ENCODE assay signal across 13 cellular contexts in the genomic region with DNA sequence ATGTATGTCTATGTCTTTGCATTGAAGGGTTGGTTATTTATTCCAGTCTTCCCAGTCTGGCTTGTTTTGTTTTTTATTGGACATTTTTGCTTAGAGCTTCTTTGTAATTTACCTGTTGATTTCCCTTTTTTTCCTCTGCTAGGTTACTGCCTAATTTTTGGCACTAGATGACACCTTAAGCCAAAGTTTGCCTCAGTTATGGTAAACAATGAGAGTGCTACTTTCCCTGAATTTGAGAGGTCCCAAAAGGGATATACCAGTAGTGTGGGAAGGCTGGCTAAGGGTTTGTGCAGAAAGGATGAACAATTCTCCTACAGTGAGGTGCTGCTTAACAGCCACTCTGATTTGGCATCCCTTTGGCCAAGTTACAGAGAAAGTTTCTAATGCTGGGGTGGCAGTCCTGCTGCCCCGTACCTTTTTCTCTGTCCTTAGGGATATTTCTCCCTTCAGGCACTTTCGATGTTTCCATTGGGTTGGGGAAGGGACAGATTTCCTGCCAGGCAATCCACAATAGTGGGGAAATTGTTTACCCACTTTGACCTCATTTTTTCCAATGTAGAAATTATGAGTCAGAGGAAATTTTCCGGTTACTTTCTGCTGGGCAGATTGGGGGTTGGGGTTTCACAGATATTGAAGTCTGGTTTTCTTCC.
A peak's percentile ranks its signal among the peaks of the same experiment; 100 is the strongest.
DNase-seq lines count a peak whose midpoint lies in the region; ATAC-seq and TF ChIP-seq lines count a peak whose summit lies in the region.
"Had no signal": no experiment of that assay in that cellular context is flagged by ENCODE, and none has a peak within 500 bp of the region (broad histone marks: within the 10 kb centered on the region; RNA-seq: fewer than 3 reads in every experiment).

No MANE protein-coding gene starts in this region.

- intact Hi-C loops in Calu3 (cut with micrococcal nuclease; ENCODE audit: unreplicated experiment) = loop anchor here (1.0 kb wide), 2 partner anchors 50 to 132 kb away; no protein-coding TSS in a partner anchor

- no peaks in the 10 kb centered on the region for H3K36me3 ChIP-seq in CD8-positive, alpha-beta memory T cell (ENCODE audit: insufficient read depth, low read length)

- DNase-seq in Calu3 (peak; percentile 48), RWPE1 (ENCODE audit: low spot score) (peak; percentile 49), fibroblast of gingiva (ENCODE audit: low read depth) (peak; percentile 81), osteocyte (ENCODE audit: extremely low spot score, unreplicated experiment) (no peak), immature natural killer cell (no peak), C1 segment of cervical spinal cord (lab: John Stamatoyannopoulos, UW) (no peak)
- no peak for DNase-seq in CD8-positive, alpha-beta memory T cell
- DNase-seq: activated CD8-positive, alpha-beta memory T cell treated with anti-CD3 and anti-CD28 coated beads, Interleukin-2, amount 50 U/mL, for 48 hours; hypothalamus; naive B cell; NCI-H1436; T-helper 9 cell had no signal

- H3K36me3 Mint-ChIP-seq in Calu3 (ENCODE audit: insufficient read depth, unreplicated experiment) = peaks cover 23% of the 10 kb centered on the region
- H3K36me3 Mint-ChIP-seq in osteocyte (ENCODE audit: unreplicated experiment) = peaks cover 5% of the 10 kb centered on the region
- no peaks in the 10 kb centered on the region for H3K36me3 Mint-ChIP-seq in immature natural killer cell
- H3K36me3 Mint-ChIP-seq in CD8-positive, alpha-beta memory T cell = no peaks in the 10 kb centered on the region
- H3K36me3 Mint-ChIP-seq: naive B cell had no signal

- H3K9me3 Mint-ChIP-seq in Calu3 (ENCODE audit: low read depth, unreplicated experiment) (no peaks in the 10 kb centered on the region), osteocyte (ENCODE audit: unreplicated experiment) (peaks cover 21% of the 10 kb centered on the region), immature natural killer cell (peaks cover 0 to 42% (median 7%) of the 10 kb centered on the region in 6 donors)
- H3K9me3 Mint-ChIP-seq in CD8-positive, alpha-beta memory T cell = peaks cover 2 to 21% (median 10%) of the 10 kb centered on the region in 5 donors

- TSS peak; percentile 79 for BruUV-seq in Calu3 (replicated peaks; lab: Mats Ljungman, UMichigan)

- no peaks in the 10 kb centered on the region for H3K4me1 ChIP-seq in CD8-positive, alpha-beta memory T cell (ENCODE audit: insufficient read depth, low read length)

- peak overlapping the region; percentile 97 for H3K27ac Mint-ChIP-seq in Calu3 (ENCODE audit: unreplicated experiment)
- H3K27ac Mint-ChIP-seq in osteocyte (ENCODE audit: unreplicated experiment) = peak overlapping the region; percentile 94
- H3K27ac Mint-ChIP-seq in immature natural killer cell = no peak overlapping the region
- no peak overlapping the region for H3K27ac Mint-ChIP-seq in CD8-positive, alpha-beta memory T cell
- H3K27ac Mint-ChIP-seq: naive B cell had no signal

- H3K27me3 Mint-ChIP-seq in Calu3 (ENCODE audit: unreplicated experiment) (no peaks in the 10 kb centered on the region), osteocyte (ENCODE audit: unreplicated experiment) (no peaks in the 10 kb centered on the region), immature natural killer cell (ENCODE audit: low read depth in 3 of 3) (no peaks in the 10 kb centered on the region)
- H3K27me3 Mint-ChIP-seq in CD8-positive, alpha-beta memory T cell = peaks cover 0 to 1% of the 10 kb centered on the region in 2 donors
- H3K27me3 Mint-ChIP-seq: naive B cell had no signal

- H3K4me3 Mint-ChIP-seq in Calu3 (ENCODE audit: low read depth, unreplicated experiment) (peak overlapping the region; percentile 36), osteocyte (ENCODE audit: unreplicated experiment) (peak overlapping the region; percentile 43), immature natural killer cell (no peak overlapping the region)
- no peak overlapping the region for H3K4me3 Mint-ChIP-seq in CD8-positive, alpha-beta memory T cell
- H3K4me3 Mint-ChIP-seq: naive B cell had no signal

- H3K9me3 ChIP-seq in CD8-positive, alpha-beta memory T cell (ENCODE audit: low read length) = no peaks in the 10 kb centered on the region

- POLR2A ChIA-PET in RWPE1 (lab: Yijun Ruan, JAX; ENCODE audit: low non-redundant PET) = no interaction called here
- POLR2A ChIA-PET in CD8-positive, alpha-beta memory T cell (lab: Charles Lee) = no interaction called here

- ATAC-seq in HG03139 (IDR thresholded peaks at IDR 0.05; ENCODE audit: unreplicated experiment) = no peak

- peaks cover 83% of the 10 kb centered on the region for H3K4me1 Mint-ChIP-seq in Calu3 (ENCODE audit: low read depth, unreplicated experiment)
- peaks cover 86% of the 10 kb centered on the region for H3K4me1 Mint-ChIP-seq in osteocyte (ENCODE audit: unreplicated experiment)
- no peaks in the 10 kb centered on the region for H3K4me1 Mint-ChIP-seq in immature natural killer cell
- no peaks in the 10 kb centered on the region for H3K4me1 Mint-ChIP-seq in CD8-positive, alpha-beta memory T cell
- H3K4me1 Mint-ChIP-seq: naive B cell had no signal

- CTCF ChIA-PET in Calu3 (lab: Charles Lee) (interaction anchor here (0.6 kb wide), 1 partner anchor 110 kb away, joined by 4 read pairs; no protein-coding TSS in a partner anchor), RWPE1 (lab: Yijun Ruan, JAX) (no interaction called here)
- CTCF ChIA-PET in CD8-positive, alpha-beta memory T cell (lab: Charles Lee) = no interaction called here

- no peaks in the 10 kb centered on the region for H3K27me3 ChIP-seq in CD8-positive, alpha-beta memory T cell (ENCODE audit: insufficient read depth, low read length, poor library complexity, severe bottlenecking)

- H3K27ac ChIP-seq in RWPE1 = no peak overlapping the region
- no peak overlapping the region for H3K27ac ChIP-seq in CD8-positive, alpha-beta memory T cell (ENCODE audit: low read depth, low read length)

- no peak for TF ChIP-seq CTCF in Calu3 (IDR thresholded peaks at IDR 0.05; ENCODE audit: unreplicated experiment)
- no peak for TF ChIP-seq CTCF in RWPE1 (conservative IDR thresholded peaks at IDR 0.05; ENCODE audit: low read depth)
- TF ChIP-seq CTCF in osteocyte (IDR thresholded peaks at IDR 0.05) = no peak

- no peak overlapping the region for H3K4me3 ChIP-seq in CD8-positive, alpha-beta memory T cell (ENCODE audit: low read length)

Comparison
In these comparisons a context has a peak if more than half of its experiments do, and no peak if none do; other contexts are left out.
1. DNase-seq: peak in Calu3 (single experiment), RWPE1 (single experiment) and fibroblast of gingiva (single experiment); none in osteocyte (single experiment), immature natural killer cell (0 of 3), C1 segment of cervical spinal cord (0 of 14) and CD8-positive, alpha-beta memory T cell (0 of 5).
2. H3K27ac Mint-ChIP-seq: peak in Calu3 (single experiment) and osteocyte (single experiment); none in immature natural killer cell (0 of 6) and CD8-positive, alpha-beta memory T cell (0 of 8).
3. H3K4me3 Mint-ChIP-seq: peak in Calu3 (single experiment) and osteocyte (single experiment); none in immature natural killer cell (0 of 5) and CD8-positive, alpha-beta memory T cell (0 of 7).